Comparison of ENCODE assay signal across 1 cellular context in genomic region chr16:81314603-81315270, GRCh38.
A peak's percentile ranks its signal among the peaks of the same experiment; 100 is the strongest.
TF ChIP-seq lines count a peak whose summit lies in the region.

TSS of gene GAN (plus strand) at chr16:81314962. CDS start at chr16:81315114, 152 bp downstream.

TF ChIP-seq in HepG2, 621 proteins besides CTCF, POLR2A, EP300 and RAD21 (continued from another document and continues in another):
- TF ChIP-seq FOXC1 (CRISPR knock-in tag; IDR thresholded peaks at IDR 0.05; ENCODE audit: borderline replicate concordance) (peak; percentile 72), TIGD3 (CRISPR knock-in tag; IDR thresholded peaks at IDR 0.05; ENCODE audit: borderline replicate concordance) (no peak), ZNF124 (CRISPR knock-in tag; IDR thresholded peaks at IDR 0.05) (peak; percentile 78), LCORL (IDR thresholded peaks at IDR 0.05) (no peak), LCORL (CRISPR knock-in tag; IDR thresholded peaks at IDR 0.05) (peak; percentile 47; the same call in 1 of the 2 replicates), GATA4 (IDR thresholded peaks at IDR 0.05; ENCODE audit: borderline replicate concordance, low read depth) (peak; percentile 71; the same call in 1 of the 2 replicates), NR2C2 (CRISPR knock-in tag; IDR thresholded peaks at IDR 0.05; ENCODE audit: borderline replicate concordance) (peak; percentile 82), SIN3B (IDR thresholded peaks at IDR 0.05; ENCODE audit: low read length) (peak; percentile 85), HNF4A (CRISPR knock-in tag; IDR thresholded peaks at IDR 0.05) (no peak), ZNF318 (CRISPR knock-in tag; IDR thresholded peaks at IDR 0.05) (peak; percentile 73; the same call in 1 of the 2 replicates), NFE2 (CRISPR knock-in tag; IDR thresholded peaks at IDR 0.05) (no peak), ZNF350 (CRISPR knock-in tag; IDR thresholded peaks at IDR 0.05; ENCODE audit: borderline replicate concordance, low read depth) (peak; percentile 85), ETV5 (CRISPR knock-in tag; IDR thresholded peaks at IDR 0.05; ENCODE audit: borderline replicate concordance) (peak; percentile 65; the same call in 1 of the 2 replicates), SETDB1 (CRISPR knock-in tag; IDR thresholded peaks at IDR 0.05; ENCODE audit: borderline replicate concordance) (no peak), ZNF709 (CRISPR knock-in tag; IDR thresholded peaks at IDR 0.05) (peak; percentile 58; the same call in 1 of the 2 replicates), NFAT5 (CRISPR knock-in tag; IDR thresholded peaks at IDR 0.05) (peak; percentile 87; the same call in 1 of the 2 replicates), ZNF784 (CRISPR knock-in tag; IDR thresholded peaks at IDR 0.05; ENCODE audit: borderline replicate concordance) (peak; percentile 94), ZKSCAN5 (CRISPR knock-in tag; IDR thresholded peaks at IDR 0.05) (0 out of 2 replicates have a peak, but pooled peaks have one; percentile 23), SALL1 (CRISPR knock-in tag; IDR thresholded peaks at IDR 0.05) (peak; percentile 75; the same call in 1 of the 2 replicates), ZFP36 (IDR thresholded peaks at IDR 0.05; ENCODE audit: borderline replicate concordance, low read depth, low read length, partially characterized antibody) (no peak), PAWR (CRISPR knock-in tag; IDR thresholded peaks at IDR 0.05; ENCODE audit: borderline replicate concordance) (no peak), ZGPAT (CRISPR knock-in tag; IDR thresholded peaks at IDR 0.05) (peak; percentile 74), KDM6A (CRISPR knock-in tag; IDR thresholded peaks at IDR 0.05; ENCODE audit: low read depth) (no peak), HES4 (CRISPR knock-in tag; IDR thresholded peaks at IDR 0.05; ENCODE audit: borderline replicate concordance) (peak; percentile 73; the same call in 1 of the 2 replicates), ZSCAN29 (CRISPR knock-in tag; conservative IDR thresholded peaks at IDR 0.05) (peak; percentile 92), KDM5A (IDR thresholded peaks at IDR 0.05; ENCODE audit: borderline replicate concordance, low read length) (peak; percentile 93), KMT2A (CRISPR knock-in tag; IDR thresholded peaks at IDR 0.05) (peak; percentile 98), CHD2 (IDR thresholded peaks at IDR 0.05; ENCODE audit: low read depth, low read length) (peak; percentile 82), SOX6 (IDR thresholded peaks at IDR 0.05) (no peak), SOX6 (CRISPR knock-in tag; IDR thresholded peaks at IDR 0.05) (peak; percentile 71)
